Comparison of ENCODE assay signal across 8 cellular contexts in the genomic region with DNA sequence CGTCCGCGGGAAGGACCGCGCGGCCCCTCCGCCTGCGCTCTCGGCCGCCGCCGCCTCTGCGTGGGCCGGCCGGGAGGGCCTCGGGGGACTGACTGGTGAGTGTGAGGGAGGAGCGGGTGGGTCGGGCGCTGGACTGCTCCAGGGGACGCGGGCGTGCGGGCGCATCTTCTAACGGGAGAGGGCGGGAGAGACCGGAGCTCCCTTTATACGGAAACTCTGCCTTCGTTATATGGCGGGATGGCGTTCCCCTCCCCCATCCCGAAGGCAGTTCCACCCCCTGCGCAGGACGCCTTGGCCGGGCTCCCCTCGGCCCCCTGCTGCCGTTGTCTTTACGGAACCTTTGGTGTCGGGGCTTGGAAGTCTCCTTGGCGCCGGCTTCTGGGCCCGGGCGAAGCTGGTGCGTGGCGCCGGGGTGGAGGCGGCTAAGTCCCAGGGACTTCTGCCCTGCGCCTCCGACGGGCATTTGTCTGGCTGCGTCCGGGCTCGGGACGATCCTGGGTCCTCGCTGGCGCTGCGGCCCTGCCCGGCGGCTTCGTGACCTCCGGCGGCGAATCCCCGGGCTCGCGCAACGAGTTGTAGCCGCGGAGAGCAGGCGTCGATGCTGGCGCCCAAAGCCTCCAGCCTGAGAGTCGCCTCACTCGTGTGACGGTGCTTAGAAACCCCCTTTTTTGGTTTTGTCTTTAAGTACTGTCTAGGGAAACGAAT. TPM values are rescaled to one million over a fixed set of nuclear protein-coding genes. Genes with fewer than 3 reads are reported as not detected.
DNase-seq lines count a peak whose midpoint lies in the region; ATAC-seq and TF ChIP-seq lines count a peak whose summit lies in the region.

No MANE protein-coding gene starts in this region.

- peak overlapping the region; percentile 92 to 98 (median 94) for H3K4me3 Mint-ChIP-seq in CD4-positive, CD25-positive, alpha-beta regulatory T cell

- no peaks in the 10 kb centered on the region for H3K9me3 Mint-ChIP-seq in CD4-positive, CD25-positive, alpha-beta regulatory T cell

- ATAC-seq in CD4-positive, CD25-positive, alpha-beta regulatory T cell (ENCODE audit: low read depth in 2 of 2), result peak; percentile 30
- ATAC-seq in GM19397 (IDR thresholded peaks at IDR 0.05; ENCODE audit: unreplicated experiment) (peak; percentile 46), HG03469 (IDR thresholded peaks at IDR 0.05; ENCODE audit: unreplicated experiment) (peak; percentile 22)

- peak overlapping the region; percentile 91 to 95 (median 92) for H3K27ac Mint-ChIP-seq in CD4-positive, CD25-positive, alpha-beta regulatory T cell

- no peaks in the 10 kb centered on the region for H3K9me3 ChIP-seq in CD4-positive, CD25-positive, alpha-beta regulatory T cell (ENCODE audit: control insufficient read depth in 2 of 2, low read length in 2 of 2)
- H3K9me3 ChIP-seq in NT2/D1 (ENCODE audit: insufficient read depth, low read length), result no peaks in the 10 kb centered on the region

- peak overlapping the region; percentile 97 for H3K9ac ChIP-seq in NT2/D1 (ENCODE audit: insufficient read length, low read depth)

- H3K36me3 Mint-ChIP-seq in CD4-positive, CD25-positive, alpha-beta regulatory T cell, result peaks cover 8% of the 10 kb centered on the region

- peak overlapping the region; percentile 98 for H3K4me3 ChIP-seq in CD4-positive, CD25-positive, alpha-beta regulatory T cell (ENCODE audit: low read depth, low read length)
- H3K4me3 ChIP-seq in NT2/D1 (ENCODE audit: insufficient read length, low read depth) (peak overlapping the region; percentile 97), epithelial cell of proximal tubule (ENCODE audit: low read depth, low read length) (peak overlapping the region; percentile 90)

- peaks cover 22 to 45% (median 32%) of the 10 kb centered on the region in 4 donors for H3K4me1 Mint-ChIP-seq in CD4-positive, CD25-positive, alpha-beta regulatory T cell

- DNase-seq in CD4-positive, CD25-positive, alpha-beta regulatory T cell, result peak; percentile 45 to 71 (median 63)
- DNase-seq in NT2/D1 (ENCODE audit: low read depth, low spot score) (peak; percentile 40), activated T-cell treated with anti-CD3 and anti-CD28 coated beads for 4 hours (peak; percentile 39), epithelial cell of proximal tubule (ENCODE audit: low read depth) (no peak), mucosa of gallbladder (ENCODE audit: low spot score) (peak; percentile 67)
- DNase-seq in stimulated activated CD8-positive, alpha-beta memory T cell treated with anti-CD3 and anti-CD28 coated beads, Interleukin-4, amount 100 ng/mL, for 48 hours, result peak; percentile 73

- H3K27me3 ChIP-seq in CD4-positive, CD25-positive, alpha-beta regulatory T cell (ENCODE audit: control insufficient read depth, insufficient read depth, low read length), result no peaks in the 10 kb centered on the region
- H3K27me3 ChIP-seq in NT2/D1 (ENCODE audit: insufficient read depth, insufficient read length), result no peaks in the 10 kb centered on the region

- peaks cover 29% of the 10 kb centered on the region for H3K4me1 ChIP-seq in CD4-positive, CD25-positive, alpha-beta regulatory T cell (ENCODE audit: control insufficient read depth, insufficient read depth, low read length, poor library complexity, severe bottlenecking)
- no peaks in the 10 kb centered on the region for H3K4me1 ChIP-seq in NT2/D1 (ENCODE audit: insufficient read depth, insufficient read length)

- H3K27ac ChIP-seq in CD4-positive, CD25-positive, alpha-beta regulatory T cell (ENCODE audit: insufficient read depth, low read length, poor library complexity, severe bottlenecking), result peak overlapping the region; percentile 96

- peak; percentile 9 for TF ChIP-seq CTCF in epithelial cell of proximal tubule (conservative IDR thresholded peaks at IDR 0.05; ENCODE audit: low read depth, low read length)

- H3K36me3 ChIP-seq in CD4-positive, CD25-positive, alpha-beta regulatory T cell (ENCODE audit: control insufficient read depth, insufficient read depth, low read length), result peaks cover 5% of the 10 kb centered on the region
- H3K36me3 ChIP-seq in NT2/D1 (ENCODE audit: insufficient read depth, insufficient read length, low read length), result peaks cover 35% of the 10 kb centered on the region

- H3K27me3 Mint-ChIP-seq in CD4-positive, CD25-positive, alpha-beta regulatory T cell, result peaks cover 6% of the 10 kb centered on the region

RNA-seq across cellular contexts. Expression of a gene that starts 0.5 kb away (rescaled TPM):
- total RNA-seq in CD4-positive, CD25-positive, alpha-beta regulatory T cell, result 58.8 TPM
- 10 to 100 TPM; 41.9 to 55.0 (median 49.9) TPM for polyA plus RNA-seq in CD4-positive, CD25-positive, alpha-beta regulatory T cell
- total RNA-seq in epithelial cell of proximal tubule (35.2 and 42.6 TPM in 2 replicates), mucosa of gallbladder (23.9 TPM)

RNA-seq across cellular contexts. Expression of a gene that starts 24.2 kb away (rescaled TPM):
- 45.6 TPM for total RNA-seq in CD4-positive, CD25-positive, alpha-beta regulatory T cell
- 10 to 100 TPM; 10.5 to 14.2 (median 10.7) TPM for polyA plus RNA-seq in CD4-positive, CD25-positive, alpha-beta regulatory T cell
- total RNA-seq in epithelial cell of proximal tubule, result 25.8 and 27.3 TPM in 2 replicates
- 43.3 TPM for total RNA-seq in mucosa of gallbladder
